ENCODE assay signal across 12 cellular contexts in genomic region chr19:33864311-33864850, GRCh38.
"Had no signal": no experiment of that assay in that cellular context is flagged by ENCODE, and none has a peak within 500 bp of the region (broad histone marks: within the 10 kb centered on the region; RNA-seq: fewer than 3 reads in every experiment).

No MANE protein-coding gene starts in this region.

- DNase-seq: activated CD4-positive, alpha-beta T cell treated with anti-CD3 and anti-CD28 coated beads for 1 hour; activated CD4-positive, alpha-beta T cell treated with anti-CD3 and anti-CD28 coated beads, Interleukin-2, amount 50 U/mL, for 48 hours; activated CD8-positive, alpha-beta memory T cell treated with anti-CD3 and anti-CD28 coated beads, Interleukin-2, amount 10 ng/mL, durations not matched to agents 7 days and 5 days; activated effector memory CD4-positive, alpha-beta T cell treated with anti-CD3 and anti-CD28 coated beads, Interleukin-2, amount 50 U/mL, for 16 hours; activated T-cell treated with anti-CD3 and anti-CD28 coated beads, Interleukin-2, amount 50 U/mL, for 24 hours; amygdala; dorsolateral prefrontal cortex; left ventricle myocardium superior; ovary; tibial artery had no signal

- H3K36me3 ChIP-seq: heart left ventricle, neural progenitor cell, ovary, tibial artery had no signal

- H3K27me3 ChIP-seq: heart left ventricle, neural progenitor cell, ovary, tibial artery had no signal

- H3K27ac ChIP-seq: dorsolateral prefrontal cortex, heart left ventricle, neural progenitor cell, ovary, tibial artery had no signal

- H3K9me3 ChIP-seq: heart left ventricle, ovary, tibial artery had no signal

- H3K4me3 ChIP-seq: dorsolateral prefrontal cortex, heart left ventricle, neural progenitor cell, ovary, tibial artery had no signal
